ENCODE assay signal across 7 cellular contexts in genomic region chr16:85316321-85316919, GRCh38.
DNase-seq lines count a peak whose midpoint lies in the region; ATAC-seq and TF ChIP-seq lines count a peak whose summit lies in the region.

No MANE protein-coding gene starts in this region.

- H3K27ac Mint-ChIP-seq in stimulated activated memory B cell treated with anti-CD40 and anti-IgM and Interleukin-4, amounts not matched to agents 10 μg/mL and 1 μg/mL and 100 μg/mL, for 72 hours, result no peak overlapping the region

- no peaks in the 10 kb centered on the region for H3K9me3 Mint-ChIP-seq in stimulated activated memory B cell treated with anti-CD40 and anti-IgM and Interleukin-4, amounts not matched to agents 10 μg/mL and 1 μg/mL and 100 μg/mL, for 72 hours

- dilution Hi-C loops in mammary epithelial cell (cut with HindIII; ENCODE audit: low sequenced_read_pairs), result loop anchor here (5.0 kb wide), 2 partner anchors 34 to 51 kb away; no protein-coding TSS in a partner anchor

- intact Hi-C loops in mammary epithelial cell (cut with micrococcal nuclease), result loop anchor here (1.0 to 5.0 kb wide), 2 partner anchors 111 to 294 kb away; no protein-coding TSS in a partner anchor
- intact Hi-C loops in left colon (cut with DNase I, micrococcal nuclease), result no loop called here

- peak; percentile 58 for TF ChIP-seq CTCF in KMS-11 (conservative IDR thresholded peaks at IDR 0.05; ENCODE audit: low read depth, low read length)
- peak; percentile 70 to 93 for TF ChIP-seq CTCF in mammary epithelial cell (conservative IDR thresholded peaks at IDR 0.05 in 1 of 2, IDR thresholded peaks at IDR 0.05 in 1 of 2; ENCODE audit: extremely low read depth in 1 of 2, insufficient read depth in 1 of 2, low read depth in 1 of 2, low read length in 2 of 2)

- peaks cover 15% of the 10 kb centered on the region for H3K4me1 Mint-ChIP-seq in stimulated activated memory B cell treated with anti-CD40 and anti-IgM and Interleukin-4, amounts not matched to agents 10 μg/mL and 1 μg/mL and 100 μg/mL, for 72 hours

- H2AFZ ChIP-seq in KMS-11 (ENCODE audit: low read depth) (no peak overlapping the region), mammary epithelial cell (ENCODE audit: low read depth, low read length) (no peak overlapping the region)

- H4K20me1 ChIP-seq in KMS-11 (ENCODE audit: insufficient read depth), result no peaks in the 10 kb centered on the region
- H4K20me1 ChIP-seq in mammary epithelial cell (ENCODE audit: insufficient read depth, low read length), result no peaks in the 10 kb centered on the region

- CTCF ChIA-PET in mammary epithelial cell (lab: Charles Lee; ENCODE audit: low non-redundant PET), result no interaction called here

- no TSS peak for BruUV-seq in mammary epithelial cell (replicated peaks; lab: Mats Ljungman, UMichigan)

- in situ Hi-C loops in mammary epithelial cell (cut with MboI; ENCODE audit: low sequenced_read_pairs in 2 of 2), result loop anchor here in 1 of 2 donors (25.0 kb wide), 1 partner anchor 296 kb away; the partner anchor contains the start of gene GSE1

- H3K4me3 ChIP-seq in KMS-11 (IDR thresholded peaks at IDR 0.05; ENCODE audit: insufficient read depth, low read depth, low read length), result no peak overlapping the region
- H3K4me3 ChIP-seq in mammary epithelial cell (replicated peaks in 1 of 3; ENCODE audit: insufficient read depth in 1 of 3, low read depth in 2 of 3, low read length in 3 of 3), result no peak overlapping the region

- no peaks in the 10 kb centered on the region for H3K36me3 Mint-ChIP-seq in stimulated activated memory B cell treated with anti-CD40 and anti-IgM and Interleukin-4, amounts not matched to agents 10 μg/mL and 1 μg/mL and 100 μg/mL, for 72 hours

- no peak overlapping the region for H3K4me2 ChIP-seq in KMS-11
- H3K4me2 ChIP-seq in mammary epithelial cell (ENCODE audit: insufficient read depth, low read depth, low read length), result no peak overlapping the region

- H3K36me3 ChIP-seq in KMS-11 (ENCODE audit: insufficient read depth) (no peaks in the 10 kb centered on the region), mammary epithelial cell (ENCODE audit: insufficient read depth, low read length) (no peaks in the 10 kb centered on the region)

- H3K79me2 ChIP-seq in KMS-11 (ENCODE audit: insufficient read depth, low read depth), result no peaks in the 10 kb centered on the region
- no peaks in the 10 kb centered on the region for H3K79me2 ChIP-seq in mammary epithelial cell (ENCODE audit: insufficient read depth, low read length)

- H3K4me1 ChIP-seq in KMS-11 (ENCODE audit: low read depth, poor library complexity, severe bottlenecking) (no peaks in the 10 kb centered on the region), mammary epithelial cell (ENCODE audit: insufficient read depth, low read length) (peaks cover 16% of the 10 kb centered on the region)

- H3K9ac ChIP-seq in KMS-11, result no peak overlapping the region
- no peak overlapping the region for H3K9ac ChIP-seq in mammary epithelial cell (ENCODE audit: insufficient read depth, low read length)

- ATAC-seq in left colon (peak; percentile 93), GM19455 (IDR thresholded peaks at IDR 0.05; ENCODE audit: unreplicated experiment) (no peak)
- ATAC-seq in stimulated activated memory B cell treated with anti-CD40 and anti-IgM and Interleukin-4, amounts not matched to agents 10 μg/mL and 1 μg/mL and 100 μg/mL, for 72 hours, result peak; percentile 52

- peaks cover 13% of the 10 kb centered on the region for H3K27me3 Mint-ChIP-seq in stimulated activated memory B cell treated with anti-CD40 and anti-IgM and Interleukin-4, amounts not matched to agents 10 μg/mL and 1 μg/mL and 100 μg/mL, for 72 hours

- DNase-seq in ELR (ENCODE audit: low read depth), result peak; percentile 67
- DNase-seq in SKM-1 (lab: John Stamatoyannopoulos, UW; ENCODE audit: unreplicated experiment), result peak; percentile 70
- peak; percentile 32 for DNase-seq in mammary epithelial cell
- DNase-seq in left colon, result peak; percentile 62 to 73

- 64% methylated on average over 13 of the region's 19 CpGs for WGBS in mammary epithelial cell (ENCODE audit: low coverage, missing lambda C conversion rate)

- H3K27ac ChIP-seq in KMS-11, result no peak overlapping the region
- no peak overlapping the region for H3K27ac ChIP-seq in mammary epithelial cell (ENCODE audit: insufficient read depth, low read depth, low read length)

- H3K9me3 ChIP-seq in mammary epithelial cell (replicated peaks; ENCODE audit: insufficient read depth, low read length), result no peaks in the 10 kb centered on the region

- H3K4me3 Mint-ChIP-seq in stimulated activated memory B cell treated with anti-CD40 and anti-IgM and Interleukin-4, amounts not matched to agents 10 μg/mL and 1 μg/mL and 100 μg/mL, for 72 hours, result no peak overlapping the region

- peaks cover 95% of the 10 kb centered on the region for H3K27me3 ChIP-seq in KMS-11 (ENCODE audit: insufficient read depth, low read depth)
- H3K27me3 ChIP-seq in mammary epithelial cell (ENCODE audit: insufficient read depth, low read length), result no peaks in the 10 kb centered on the region
